ENCODE assay signal across 19 cellular contexts in the genomic region with DNA sequence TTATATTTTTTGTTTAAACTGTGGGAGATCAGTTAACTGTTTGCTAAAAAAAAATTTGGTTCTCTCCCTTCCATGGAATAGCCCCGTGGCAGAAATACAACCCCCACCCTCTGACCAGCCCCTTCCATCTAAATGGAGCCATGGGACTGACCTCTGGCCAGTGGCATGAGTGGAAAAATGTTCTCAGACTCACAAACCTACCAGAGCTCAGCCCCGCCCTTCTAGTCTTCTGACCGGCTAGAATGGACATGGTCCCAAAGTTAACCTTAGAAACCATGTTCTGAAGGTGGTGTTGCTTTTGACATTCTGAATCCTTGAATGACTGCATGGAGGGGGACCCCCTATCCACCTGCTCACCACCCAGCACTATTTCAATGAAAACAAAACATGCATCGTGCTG. TPM values are rescaled to one million over a fixed set of nuclear protein-coding genes. Genes with fewer than 3 reads are reported as not detected.
DNase-seq lines count a peak whose midpoint lies in the region; ATAC-seq and TF ChIP-seq lines count a peak whose summit lies in the region.
"Had no signal": no experiment of that assay in that cellular context is flagged by ENCODE, and none has a peak within 500 bp of the region (broad histone marks: within the 10 kb centered on the region; RNA-seq: fewer than 3 reads in every experiment).

No MANE protein-coding gene starts in this region.

- peak overlapping the region; percentile 8 for H2AK9ac ChIP-seq in IMR-90 (replicated peaks; ENCODE audit: low read depth, low read length, poor library complexity)

- TF ChIP-seq RAD21 in IMR-90 (IDR thresholded peaks at IDR 0.05; ENCODE audit: low read length), result no peak

- H3K9me3 ChIP-seq in IMR-90 (ENCODE audit: control insufficient read depth, insufficient read depth, low read length), result no peaks in the 10 kb centered on the region
- no peaks in the 10 kb centered on the region for H3K9me3 ChIP-seq in mesenchymal stem cell (ENCODE audit: control insufficient read depth, low read length)
- no peaks in the 10 kb centered on the region for H3K9me3 ChIP-seq in psoas muscle
- H3K9me3 ChIP-seq in H9 (ENCODE audit: control insufficient read depth, low read depth, low read length), result no peaks in the 10 kb centered on the region
- H3K9me3 ChIP-seq: A549 had no signal

- no peaks in the 10 kb centered on the region for H3K23me2 ChIP-seq in H9 (ENCODE audit: insufficient read length, low read depth, low read length, poor library complexity, severe bottlenecking)

- H3K27me3 Mint-ChIP-seq in chondrocyte (ENCODE audit: low read depth) (no peaks in the 10 kb centered on the region), H9 (ENCODE audit: low read depth) (no peaks in the 10 kb centered on the region)

- no peaks in the 10 kb centered on the region for H3K79me2 ChIP-seq in H9 (ENCODE audit: insufficient read depth, low read length)

- no peak overlapping the region for H3K4me2 ChIP-seq in IMR-90 (ENCODE audit: low read depth, low read length)
- no peak overlapping the region for H3K4me2 ChIP-seq in mesenchymal stem cell (ENCODE audit: low read length, poor library complexity, severe bottlenecking)
- no peak overlapping the region for H3K4me2 ChIP-seq in H9 (ENCODE audit: insufficient read depth, insufficient read length, low read length)
- H3K4me2 ChIP-seq: A549 had no signal

- no peak for TF ChIP-seq POLR2A in IMR-90 (IDR thresholded peaks at IDR 0.05; ENCODE audit: low read depth, low read length)

- CTCF ChIA-PET in IMR-90 (lab: Yijun Ruan, JAX), result interaction anchor here (0.7 to 1.4 kb wide), 3 partner anchors 77 to 224 kb away, joined by 3 to 4 read pairs (median 3); no protein-coding TSS in a partner anchor

- H2AK5ac ChIP-seq in IMR-90 (ENCODE audit: low read depth, low read length), result peak overlapping the region; percentile 95
- no peak overlapping the region for H2AK5ac ChIP-seq in mesenchymal stem cell (ENCODE audit: low read length, severe bottlenecking)
- no peak overlapping the region for H2AK5ac ChIP-seq in H9 (ENCODE audit: insufficient read length, low read length)

- no peak for TF ChIP-seq CTCF in IMR-90 (conservative IDR thresholded peaks at IDR 0.05; ENCODE audit: low read depth, low read length)
- no peak for TF ChIP-seq CTCF in chondrocyte (IDR thresholded peaks at IDR 0.05)
- no peak for TF ChIP-seq CTCF in psoas muscle (IDR thresholded peaks at IDR 0.05)
- TF ChIP-seq CTCF in H9 (conservative IDR thresholded peaks at IDR 0.05), result no peak

- in situ Hi-C loops in IMR-90 (cut with MboI; ENCODE audit: low sequenced_read_pairs), result no loop called here

- H4K5ac ChIP-seq in IMR-90 (ENCODE audit: low read depth, low read length), result no peak overlapping the region
- no peak overlapping the region for H4K5ac ChIP-seq in H9 (ENCODE audit: insufficient read length, low read depth, low read length)

- H4K8ac ChIP-seq in IMR-90 (ENCODE audit: low read depth in 2 of 2, low read length in 2 of 2) (peak overlapping the region; percentile 83 to 87; a peak in 2 of 4 replicates), mesenchymal stem cell (ENCODE audit: low read length) (no peak overlapping the region), H9 (replicated peaks; ENCODE audit: insufficient read length, low read depth, low read length) (no peak overlapping the region)

- H2BK20ac ChIP-seq in IMR-90 (ENCODE audit: low read depth, low read length), result peak overlapping the region; percentile 96
- H2BK20ac ChIP-seq in H9 (ENCODE audit: low read depth, low read length, poor library complexity, severe bottlenecking), result no peak overlapping the region

- POLR2A ChIA-PET in IMR-90 (lab: Charles Lee; ENCODE audit: unreplicated experiment), result interaction anchor here (0.6 to 0.7 kb wide), 2 partner anchors 13 to 257 kb away, joined by 3 to 4 read pairs; no protein-coding TSS in a partner anchor

- ATAC-seq in IMR-90 (ENCODE audit: low read depth) (no peak), psoas muscle (no peak), HG02623 (IDR thresholded peaks at IDR 0.05; ENCODE audit: unreplicated experiment) (no peak), GM18858 (IDR thresholded peaks at IDR 0.05; ENCODE audit: unreplicated experiment) (no peak), HG03196 (IDR thresholded peaks at IDR 0.05; ENCODE audit: unreplicated experiment) (no peak)
- ATAC-seq: A549, K562, SK-N-SH treated with all-trans-retinoic acid at 6 μM for 48 hours had no signal

- H3K36me3 ChIP-seq in IMR-90 (ENCODE audit: control insufficient read depth, insufficient read depth, low read length), result no peaks in the 10 kb centered on the region
- no peaks in the 10 kb centered on the region for H3K36me3 ChIP-seq in mesenchymal stem cell (ENCODE audit: control insufficient read depth in 1 of 2, insufficient read depth in 2 of 2, low read depth in 1 of 2, low read length in 2 of 2)
- H3K36me3 ChIP-seq in psoas muscle (ENCODE audit: insufficient read depth in 1 of 2, low read depth in 1 of 2), result no peaks in the 10 kb centered on the region

- H4K20me1 ChIP-seq in IMR-90 (ENCODE audit: insufficient read depth, low read length) (no peaks in the 10 kb centered on the region), H9 (ENCODE audit: control insufficient read depth, insufficient read depth, insufficient read length) (no peaks in the 10 kb centered on the region)

- no peak overlapping the region for H2BK12ac ChIP-seq in mesenchymal stem cell (ENCODE audit: low read length in 2 of 2)
- H2BK12ac ChIP-seq in H9 (ENCODE audit: insufficient read length, low read depth, low read length), result no peak overlapping the region

- dilution Hi-C loops in IMR-90 (cut with HindIII; ENCODE audit: low sequenced_read_pairs, unreplicated experiment), result loop anchor here (25.0 kb wide), 1 partner anchor 222 kb away; no protein-coding TSS in a partner anchor

- H3K27ac Mint-ChIP-seq in chondrocyte (ENCODE audit: unreplicated experiment) (peak overlapping the region; percentile 68), H9 (no peak overlapping the region)
- H3K27ac Mint-ChIP-seq: B cell had no signal

- BruUV-seq in IMR-90 (replicated peaks; lab: Mats Ljungman, UMichigan), result no TSS peak

- H3K23ac ChIP-seq in IMR-90 (ENCODE audit: low read depth, low read length) (peak overlapping the region; percentile 74; the same call in 1 of the 2 replicates), mesenchymal stem cell (ENCODE audit: low read length in 2 of 2) (no peak overlapping the region), H9 (ENCODE audit: insufficient read length, low read depth, low read length) (no peak overlapping the region)

- H3K4me3 ChIP-seq in IMR-90 (ENCODE audit: insufficient read depth, low read depth, low read length) (no peak overlapping the region), mesenchymal stem cell (ENCODE audit: insufficient read depth in 1 of 2, low read depth in 1 of 2, low read length in 2 of 2) (no peak overlapping the region), psoas muscle (no peak overlapping the region)
- H3K4me3 ChIP-seq: A549, K562 had no signal

- peak overlapping the region; percentile 56 for H2BK5ac ChIP-seq in IMR-90 (ENCODE audit: low read depth, low read length, poor library complexity, severe bottlenecking)
- H2BK5ac ChIP-seq in mesenchymal stem cell (ENCODE audit: low read depth, low read length, poor library complexity, severe bottlenecking), result no peak overlapping the region
- H2BK5ac ChIP-seq in H9 (ENCODE audit: insufficient read length, low read length), result no peak overlapping the region

- H3K36me3 Mint-ChIP-seq in chondrocyte (ENCODE audit: low read depth) (no peaks in the 10 kb centered on the region), H9 (ENCODE audit: insufficient read depth in 1 of 3, low read depth in 3 of 3) (peaks cover 0 to 4% (median 0%) of the 10 kb centered on the region in 3 experiments; a peak in 1 of 7 replicates)

- H3K9me3 Mint-ChIP-seq in chondrocyte (ENCODE audit: low read depth) (no peaks in the 10 kb centered on the region), H9 (no peaks in the 10 kb centered on the region; a peak in 1 of 5 replicates)

- H3K4me1 Mint-ChIP-seq in chondrocyte (ENCODE audit: low read depth) (peaks cover 69% of the 10 kb centered on the region), H9 (peaks cover 34 to 40% of the 10 kb centered on the region in 2 experiments)

- intact Hi-C loops in IMR-90 (cut with micrococcal nuclease), result no loop called here
- intact Hi-C loops in psoas muscle (cut with DNase I), result no loop called here

- no peak overlapping the region for H3T11ph ChIP-seq in H9 (ENCODE audit: low read length)

- H3K9me1 ChIP-seq in IMR-90 (ENCODE audit: insufficient read depth, low read length), result peaks cover 26% of the 10 kb centered on the region

- H3K27me3 ChIP-seq in IMR-90 (ENCODE audit: control insufficient read depth, insufficient read depth, low read length) (no peaks in the 10 kb centered on the region), mesenchymal stem cell (ENCODE audit: control insufficient read depth in 1 of 2, insufficient read depth in 1 of 2, low read length in 2 of 2) (peaks cover 0 to 18% of the 10 kb centered on the region in 2 experiments), psoas muscle (ENCODE audit: insufficient read depth in 3 of 3, low read length in 2 of 3) (no peaks in the 10 kb centered on the region), H9 (ENCODE audit: insufficient read depth, low read length) (no peaks in the 10 kb centered on the region)

- H3K9ac ChIP-seq in IMR-90 (ENCODE audit: low read depth, low read length), result no peak overlapping the region
- H3K9ac ChIP-seq in mesenchymal stem cell (ENCODE audit: low read length), result no peak overlapping the region
- H3K9ac ChIP-seq in H9 (ENCODE audit: extremely low read depth, insufficient read length, low read length), result no peak overlapping the region

- H3K56ac ChIP-seq in IMR-90 (ENCODE audit: extremely low read depth, insufficient read depth, low read length) (no peak overlapping the region), H9 (ENCODE audit: insufficient read length, low read depth, low read length) (no peak overlapping the region)

- peaks cover 22% of the 10 kb centered on the region for H3K4me1 ChIP-seq in IMR-90 (ENCODE audit: control insufficient read depth, insufficient read depth, low read length)
- peaks cover 10% of the 10 kb centered on the region for H3K4me1 ChIP-seq in mesenchymal stem cell (ENCODE audit: control insufficient read depth, insufficient read depth, low read depth, low read length)
- peaks cover 31% of the 10 kb centered on the region for H3K4me1 ChIP-seq in psoas muscle
- H3K4me1 ChIP-seq in H9 (ENCODE audit: insufficient read depth, low read length), result 0 out of 2 replicates have a peak, but pooled peaks cover 4% of the 10 kb centered on the region

- H4K91ac ChIP-seq in IMR-90 (ENCODE audit: insufficient read depth, low read depth, low read length) (peak overlapping the region; percentile 61), mesenchymal stem cell (ENCODE audit: low read length) (no peak overlapping the region), H9 (ENCODE audit: insufficient read length, low read depth, low read length) (no peak overlapping the region)

- peak overlapping the region; percentile 60 for H2AFZ ChIP-seq in IMR-90 (replicated peaks; ENCODE audit: low read length, poor library complexity)
- H2AFZ ChIP-seq in mesenchymal stem cell (ENCODE audit: low read depth, low read length), result no peak overlapping the region
- no peak overlapping the region for H2AFZ ChIP-seq in H9 (ENCODE audit: low read length)

- H3K4ac ChIP-seq in IMR-90 (ENCODE audit: low read depth, low read length), result peak overlapping the region; percentile 98; the same call in 1 of the 2 replicates
- H3K4ac ChIP-seq in mesenchymal stem cell (ENCODE audit: low read depth in 1 of 2, low read length in 2 of 2), result peak overlapping the region in 1 of 2 experiments; percentile 35
- no peak overlapping the region for H3K4ac ChIP-seq in H9 (ENCODE audit: low read depth, low read length)

- H3K79me1 ChIP-seq in IMR-90 (ENCODE audit: low read depth in 1 of 2, low read length in 2 of 2) (0 out of 4 replicates have a peak, but pooled peaks cover 0 to 4% of the 10 kb centered on the region in 2 experiments), mesenchymal stem cell (replicated peaks; ENCODE audit: low read length, poor library complexity, severe bottlenecking) (no peaks in the 10 kb centered on the region), H9 (ENCODE audit: insufficient read depth, low read depth, low read length, poor library complexity, severe bottlenecking) (no peaks in the 10 kb centered on the region)

- H3K27ac ChIP-seq in IMR-90 (ENCODE audit: insufficient read depth, low read length) (no peak overlapping the region), mesenchymal stem cell (ENCODE audit: low read length, poor library complexity, severe bottlenecking) (no peak overlapping the region), psoas muscle (peak overlapping the region; percentile 87), H9 (ENCODE audit: insufficient read length, low read depth, low read length) (no peak overlapping the region)
- H3K27ac ChIP-seq: A549 had no signal

- no peak overlapping the region for H3K18ac ChIP-seq in IMR-90 (ENCODE audit: low read depth, low read length)
- peak overlapping the region; percentile 4 to 17 for H3K18ac ChIP-seq in mesenchymal stem cell (ENCODE audit: low read depth in 1 of 2, low read length in 2 of 2)
- no peak overlapping the region for H3K18ac ChIP-seq in H9 (ENCODE audit: insufficient read length, low read depth, low read length)

- H3K14ac ChIP-seq in IMR-90 (replicated peaks; ENCODE audit: low read depth, low read length) (peak overlapping the region; percentile 92), mesenchymal stem cell (ENCODE audit: low read length in 2 of 2) (no peak overlapping the region), H9 (ENCODE audit: insufficient read depth, low read length) (no peak overlapping the region)

- no peak overlapping the region for H3K4me3 Mint-ChIP-seq in chondrocyte (ENCODE audit: unreplicated experiment)
- no peak overlapping the region for H3K4me3 Mint-ChIP-seq in H9
- H3K4me3 Mint-ChIP-seq: B cell had no signal

- peak overlapping the region; percentile 98; the same call in 2 of the 3 replicates for H2BK15ac ChIP-seq in IMR-90 (ENCODE audit: low read depth, low read length)
- H2BK15ac ChIP-seq in mesenchymal stem cell (ENCODE audit: low read depth, poor library complexity, severe bottlenecking), result no peak overlapping the region
- H2BK15ac ChIP-seq in H9 (ENCODE audit: low read depth, low read length), result no peak overlapping the region

- WGBS in IMR-90 (ENCODE audit: extremely low coverage in 2 of 2, insufficient read length in 1 of 2), 2 experiments, result no CpG with 5 or more reads among the region's 4 CpGs
- WGBS in mesenchymal stem cell, result 79% methylated on average over 4 of the region's 4 CpGs
- 61 to 78% (median 65%) methylated on average over 4 of the region's 4 CpGs for WGBS in psoas muscle, 3 donors
- no CpG with 5 or more reads among the region's 4 CpGs for WGBS in H9 (ENCODE audit: extremely low coverage, insufficient read length, low lambda C conversion rate)

- DNase-seq in IMR-90 (no peak), chondrocyte (ENCODE audit: low spot score) (no peak), mesenchymal stem cell (peak; percentile 19), psoas muscle (no peak), H9 (no peak)
- DNase-seq: NCI-H1092 treated with DMSO at 0.1 percent for 48 hours; NCI-H1436 treated with DMSO at 0.1 percent for 48 hours; NCI-H1930; NCI-H510A; NCI-H748 treated with DMSO at 0.1 percent for 48 hours; NK-92 treated with Interleukin-12 subunit alpha and Interleukin-12 subunit beta, amount 100 ng/mL, for 24 hours; SIG-M5 had no signal

- H2BK120ac ChIP-seq in IMR-90 (ENCODE audit: low read depth, low read length) (peak overlapping the region; percentile 96), mesenchymal stem cell (ENCODE audit: low read depth, low read length) (no peak overlapping the region), H9 (ENCODE audit: low read depth, low read length, poor library complexity, severe bottlenecking) (no peak overlapping the region)

RNA-seq across cellular contexts. Expression of gene CHRNA1, which starts 1.3 kb away (rescaled TPM):
- total RNA-seq in IMR-90 (2012; rRNA removed) (0.56 and 0.90 TPM in 2 replicates), chondrocyte (0.30 to 1.3 TPM (median 0.38 TPM) in 3 replicates), psoas muscle (100 to 1,000 TPM in 3 of 4 donors, 10 to 100 TPM in 1; 51.0 to 278 (median 147) TPM), H9 (2021) (not detected in 2 replicates)
- polyA plus RNA-seq in IMR-90 (2012; rRNA removed) (0.75 and 1.2 TPM in 2 replicates), psoas muscle (100 to 1,000 TPM in 1 of 3 donors, 10 to 100 TPM in 2; 31.7 to 123 (median 54.0) TPM)
- 0.66 and 1.2 TPM in 2 replicates for polyA plus RNA-seq in IMR-90 (2012; cell fraction: cytosol; rRNA removed)
- polyA plus RNA-seq in IMR-90 (2012; cell fraction: nucleus; rRNA removed; ENCODE audit: low replicate concordance), result 0.76 and 1.5 TPM in 2 replicates
- 6.4 TPM for polyA plus RNA-seq in mesenchymal stem cell (2013, experiment 1 of 2)
- 6.1 TPM for polyA plus RNA-seq in mesenchymal stem cell (2013, experiment 2 of 2)
- total RNA-seq: K562 had no signal
- polyA plus RNA-seq: A549, K562 had no signal

Comparison
In these comparisons a context has a peak if more than half of its experiments do, and no peak if none do; other contexts are left out.
1. H3K18ac ChIP-seq: peak in mesenchymal stem cell (2 of 2); none in IMR-90 (single experiment) and H9 (single experiment).
2. H4K8ac ChIP-seq: peak in IMR-90 (2 of 2); none in mesenchymal stem cell (single experiment) and H9 (single experiment).
3. RNA of gene CHRNA1, which starts 1.3 kb away (total RNA-seq): 51.0 to 278 TPM in psoas muscle; 0.56 to 0.90 TPM in IMR-90, 0.30 to 1.3 TPM in chondrocyte and not detected in H9; every median in the first group is over 10 times any median in the second.